Comparison of ENCODE assay signal across 1 cellular context in genomic region chr14:23469127-23469905, GRCh38.
A peak's percentile ranks its signal among the peaks of the same experiment; 100 is the strongest.
TF ChIP-seq lines count a peak whose summit lies in the region.

NGDN (plus strand) TSS chr14:23469703; CDS start chr14:23469716, 13 bp downstream.

TF ChIP-seq in HepG2, 621 proteins besides CTCF, POLR2A, EP300 and RAD21 (continued from another document and continues in another):
- TF ChIP-seq ZBTB10 (CRISPR knock-in tag; IDR thresholded peaks at IDR 0.05; ENCODE audit: borderline replicate concordance) (0 out of 2 replicates have a peak, but pooled peaks have one; percentile 52), ZNF44 (CRISPR knock-in tag; IDR thresholded peaks at IDR 0.05) (no peak; the same call in 1 of the 2 replicates), ZBTB25 (CRISPR knock-in tag; IDR thresholded peaks at IDR 0.05) (peak; percentile 86), ARNT2 (CRISPR knock-in tag; IDR thresholded peaks at IDR 0.05; ENCODE audit: low read depth) (peak; percentile 94), ZNF576 (CRISPR knock-in tag; IDR thresholded peaks at IDR 0.05) (0 out of 2 replicates have a peak, but pooled peaks have one; percentile 10), NKX3-1 (CRISPR knock-in tag; IDR thresholded peaks at IDR 0.05) (peak; percentile 88), ZNF652 (CRISPR knock-in tag; IDR thresholded peaks at IDR 0.05; ENCODE audit: borderline replicate concordance, low read depth) (peak; percentile 8; the same call in 1 of the 2 replicates), THAP8 (CRISPR knock-in tag; IDR thresholded peaks at IDR 0.05; ENCODE audit: borderline replicate concordance) (no peak), NAIF1 (CRISPR knock-in tag; IDR thresholded peaks at IDR 0.05; ENCODE audit: borderline replicate concordance) (peak; percentile 30; the same call in 1 of the 2 replicates), ZNF124 (CRISPR knock-in tag; IDR thresholded peaks at IDR 0.05) (peak; percentile 92), ZNF513 (CRISPR knock-in tag; conservative IDR thresholded peaks at IDR 0.05) (no peak; the same call in 1 of the 2 replicates), KLF15 (CRISPR knock-in tag; IDR thresholded peaks at IDR 0.05; ENCODE audit: borderline replicate concordance) (no peak), FOXK1 (CRISPR knock-in tag; IDR thresholded peaks at IDR 0.05; ENCODE audit: borderline replicate concordance, low read depth) (peak; percentile 94), ZKSCAN8 (CRISPR knock-in tag; IDR thresholded peaks at IDR 0.05; ENCODE audit: borderline replicate concordance) (0 out of 2 replicates have a peak, but pooled peaks have one; percentile 20), ZNF800 (CRISPR knock-in tag; IDR thresholded peaks at IDR 0.05) (peak; percentile 56; the same call in 1 of the 2 replicates), ZNF672 (CRISPR knock-in tag; IDR thresholded peaks at IDR 0.05) (no peak), STAG1 (CRISPR knock-in tag; IDR thresholded peaks at IDR 0.05) (peak; percentile 27), FOXK2 (IDR thresholded peaks at IDR 0.05) (peak; percentile 51; the same call in 1 of the 2 replicates), ZC3H13 (CRISPR knock-in tag; IDR thresholded peaks at IDR 0.05) (peak; percentile 59), ELK4 (CRISPR knock-in tag; IDR thresholded peaks at IDR 0.05; ENCODE audit: borderline replicate concordance) (peak; percentile 84; the same call in 1 of the 2 replicates), SRSF9 (IDR thresholded peaks at IDR 0.05; ENCODE audit: borderline replicate concordance, insufficient read depth, low read depth, low read length, poor library complexity, severe bottlenecking) (no peak), PITX1 (CRISPR knock-in tag; IDR thresholded peaks at IDR 0.05) (peak; percentile 70; the same call in 1 of the 2 replicates), HDAC6 (IDR thresholded peaks at IDR 0.05; ENCODE audit: low read depth, low read length) (no peak), ZBTB38 (CRISPR knock-in tag; IDR thresholded peaks at IDR 0.05) (peak; percentile 100), NFRKB (IDR thresholded peaks at IDR 0.05) (no peak), RXRA (CRISPR knock-in tag; IDR thresholded peaks at IDR 0.05) (peak; percentile 45; the same call in 1 of the 2 replicates), ZMYM4 (CRISPR knock-in tag; IDR thresholded peaks at IDR 0.05) (peak; percentile 100), ZNF350 (CRISPR knock-in tag; IDR thresholded peaks at IDR 0.05; ENCODE audit: borderline replicate concordance, low read depth) (peak; percentile 99), BRCA1 (CRISPR knock-in tag; IDR thresholded peaks at IDR 0.05) (peak; percentile 85; the same call in 1 of the 2 replicates), ADNP (CRISPR knock-in tag; IDR thresholded peaks at IDR 0.05) (no peak), ZNF33B (CRISPR knock-in tag; IDR thresholded peaks at IDR 0.05) (peak; percentile 68; the same call in 1 of the 2 replicates), RCOR2 (CRISPR knock-in tag; IDR thresholded peaks at IDR 0.05) (peak; percentile 90), TRIM22 (IDR thresholded peaks at IDR 0.05) (no peak), RFX3 (CRISPR knock-in tag; IDR thresholded peaks at IDR 0.05) (peak; percentile 40), HNRNPLL (IDR thresholded peaks at IDR 0.05; ENCODE audit: low read depth, low read length, poor library complexity, severe bottlenecking) (peak; percentile 55), ZNF142 (CRISPR knock-in tag; IDR thresholded peaks at IDR 0.05) (peak; percentile 73; the same call in 1 of the 2 replicates), TCF7L2 (IDR thresholded peaks at IDR 0.05; ENCODE audit: low read depth, low read length) (no peak), RBM39 (IDR thresholded peaks at IDR 0.05; ENCODE audit: low read depth, low read length, poor library complexity, severe bottlenecking) (peak; percentile 92), ZNF256 (CRISPR knock-in tag; conservative IDR thresholded peaks at IDR 0.05) (peak; percentile 86), NCOA5 (CRISPR knock-in tag; IDR thresholded peaks at IDR 0.05) (no peak), RAD51 (IDR thresholded peaks at IDR 0.05; ENCODE audit: borderline replicate concordance) (no peak), HNRNPK (IDR thresholded peaks at IDR 0.05; ENCODE audit: low read depth, low read length, poor library complexity, severe bottlenecking) (no peak), SIN3A (IDR thresholded peaks at IDR 0.05; ENCODE audit: borderline replicate concordance, low read depth, low read length) (peak; percentile 70; the same call in 1 of the 2 replicates), ATAD3A (CRISPR knock-in tag; IDR thresholded peaks at IDR 0.05) (peak; percentile 96; the same call in 1 of the 2 replicates), ZBTB20 (CRISPR knock-in tag; IDR thresholded peaks at IDR 0.05; ENCODE audit: borderline replicate concordance, low read depth) (peak; percentile 4; the same call in 1 of the 2 replicates), ZNF749 (CRISPR knock-in tag; IDR thresholded peaks at IDR 0.05; ENCODE audit: borderline replicate concordance) (peak; percentile 42; the same call in 1 of the 2 replicates)
